In genomic region chr1:32013386-32014198, GRCh38 we compare ENCODE assay signal across 8 cellular contexts. TPM values are rescaled to one million over a fixed set of nuclear protein-coding genes. Genes with fewer than 3 reads are reported as not detected.
DNase-seq lines count a peak whose midpoint lies in the region; ATAC-seq and TF ChIP-seq lines count a peak whose summit lies in the region.

A gene with protein sequence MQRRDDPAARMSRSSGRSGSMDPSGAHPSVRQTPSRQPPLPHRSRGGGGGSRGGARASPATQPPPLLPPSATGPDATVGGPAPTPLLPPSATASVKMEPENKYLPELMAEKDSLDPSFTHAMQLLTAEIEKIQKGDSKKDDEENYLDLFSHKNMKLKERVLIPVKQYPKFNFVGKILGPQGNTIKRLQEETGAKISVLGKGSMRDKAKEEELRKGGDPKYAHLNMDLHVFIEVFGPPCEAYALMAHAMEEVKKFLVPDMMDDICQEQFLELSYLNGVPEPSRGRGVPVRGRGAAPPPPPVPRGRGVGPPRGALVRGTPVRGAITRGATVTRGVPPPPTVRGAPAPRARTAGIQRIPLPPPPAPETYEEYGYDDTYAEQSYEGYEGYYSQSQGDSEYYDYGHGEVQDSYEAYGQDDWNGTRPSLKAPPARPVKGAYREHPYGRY (plus strand): TSS chr1:32013868. CDS start chr1:32013996, 128 bp downstream.

- H3K36me3 ChIP-seq in H7 (replicated peaks; ENCODE audit: control insufficient read depth, insufficient read depth, low read length) = peaks cover 2% of the 10 kb centered on the region

- H3K36me3 Mint-ChIP-seq in natural killer cell treated with Interleukin-12 subunit alpha and Interleukin-12 subunit beta and Interleukin-15 and Interleukin-18, amount 100 ng/mL, for 72 hours = peaks cover 6% of the 10 kb centered on the region

- peak within 1 kb of the TSS; percentile 90 to 91 for H3K27ac Mint-ChIP-seq in natural killer cell treated with Interleukin-12 subunit alpha and Interleukin-12 subunit beta and Interleukin-15 and Interleukin-18, amount 100 ng/mL, for 72 hours

- TF ChIP-seq CTCF in fibroblast of pulmonary artery (IDR thresholded peaks at IDR 0.05; ENCODE audit: low read length, missing control alignments) = no peak

- H3K4me3 ChIP-seq in H7 (ENCODE audit: insufficient read depth, low read depth, low read length) (peak within 1 kb of the TSS; percentile 100), fibroblast of pulmonary artery (replicated peaks; ENCODE audit: low read depth, low read length) (peak within 1 kb of the TSS; percentile 99)

- peaks cover 30 to 33% of the 10 kb centered on the region in 2 donors for H3K4me1 Mint-ChIP-seq in natural killer cell treated with Interleukin-12 subunit alpha and Interleukin-12 subunit beta and Interleukin-15 and Interleukin-18, amount 100 ng/mL, for 72 hours (ENCODE audit: low read depth in 2 of 2)

- H3K4me3 Mint-ChIP-seq in natural killer cell treated with Interleukin-12 subunit alpha and Interleukin-12 subunit beta and Interleukin-15 and Interleukin-18, amount 100 ng/mL, for 72 hours = peak within 1 kb of the TSS; percentile 90

- H3K9me3 Mint-ChIP-seq in natural killer cell treated with Interleukin-12 subunit alpha and Interleukin-12 subunit beta and Interleukin-15 and Interleukin-18, amount 100 ng/mL, for 72 hours = no peaks in the 10 kb centered on the region

- peak; percentile 91 to 93 for ATAC-seq in natural killer cell treated with Interleukin-12 subunit alpha and Interleukin-12 subunit beta and Interleukin-15 and Interleukin-18, amount 100 ng/mL, for 72 hours
- ATAC-seq in stimulated activated naive CD8-positive, alpha-beta T cell treated with anti-CD3 and anti-CD28 coated beads, Interleukin-15, Interleukin-2, amounts not matched to agents 100 U/mL and 50 U/mL, for 24 hours = peak; percentile 88

- no peaks in the 10 kb centered on the region for H3K27me3 Mint-ChIP-seq in natural killer cell treated with Interleukin-12 subunit alpha and Interleukin-12 subunit beta and Interleukin-15 and Interleukin-18, amount 100 ng/mL, for 72 hours

- DNase-seq in ELF-1 (ENCODE audit: low read depth, low spot score) (peak; percentile 99), H7 (peak; percentile 99), M059J (ENCODE audit: low read depth) (peak; percentile 99), SHP77 (lab: John Stamatoyannopoulos, UW) (peak; percentile 99), fibroblast of pulmonary artery (ENCODE audit: low read depth) (peak; percentile 99)
- DNase-seq in activated effector memory CD4-positive, alpha-beta T cell treated with Interleukin-2 at 50 U/mL for 16 hours = peak; percentile 98
- DNase-seq in natural killer cell treated with Interleukin-12 subunit alpha and Interleukin-12 subunit beta and Interleukin-15 and Interleukin-18, amount 100 ng/mL, for 72 hours (ENCODE audit: low spot score) = peak; percentile 99
- peak; percentile 99 for DNase-seq in stimulated activated naive CD8-positive, alpha-beta T cell treated with anti-CD3 and anti-CD28 coated beads, Interleukin-15, Interleukin-2, amounts not matched to agents 100 U/mL and 50 U/mL, for 24 hours

- H3K27me3 ChIP-seq in H7 (ENCODE audit: control insufficient read depth, insufficient read depth, low read length) = no peaks in the 10 kb centered on the region; the same call in 1 of the 2 replicates

RNA-seq across cellular contexts. Expression of the gene that starts here (rescaled TPM):
- total RNA-seq in H7 (2014; rRNA removed; shearing (Covaris generic)) = 84.7 and 108 TPM in 2 replicates
- 59.2 and 102 TPM in 2 replicates for total RNA-seq in M059J (2014; rRNA removed; shearing (Covaris generic))
- total RNA-seq in natural killer cell treated with Interleukin-12 subunit alpha and Interleukin-12 subunit beta and Interleukin-15 and Interleukin-18, amount 100 ng/mL, for 72 hours = 100 to 1,000 TPM; 156 TPM

Comparison
In these comparisons a context has a peak if more than half of its experiments do, and no peak if none do; other contexts are left out.
1. Peak in every context shown above with its lines: DNase-seq, ATAC-seq and H3K4me3 ChIP-seq.